ENCODE assay signal across 8 cellular contexts in genomic region chr22:22536515-22536914, GRCh38.
"Had no signal": no experiment of that assay in that cellular context is flagged by ENCODE, and none has a peak within 500 bp of the region (broad histone marks: within the 10 kb centered on the region; RNA-seq: fewer than 3 reads in every experiment).

No MANE protein-coding gene starts in this region.

- DNase-seq: GDM1, GF-D8 had no signal

- ATAC-seq: GM12878 had no signal

- H3K4me3 ChIP-seq: GM12878 had no signal

- FAIRE-seq: G401.6, GM12878, GM12891, GM12892, GM18507, GM19239 had no signal
